ENCODE assay signal across 1 cellular context in genomic region chr17:68195667-68196393, GRCh38.
A peak's percentile ranks its signal among the peaks of the same experiment; 100 is the strongest.
TF ChIP-seq lines count a peak whose summit lies in the region.

No MANE protein-coding gene starts in this region.

TF ChIP-seq in HepG2, 621 proteins besides CTCF, POLR2A, EP300 and RAD21 (continued from another document):
- no peak for TF ChIP-seq DZIP1 (CRISPR knock-in tag; IDR thresholded peaks at IDR 0.05)
- 0 out of 2 replicates have a peak, but pooled peaks have one; percentile 36 for TF ChIP-seq ZNF839 (CRISPR knock-in tag; IDR thresholded peaks at IDR 0.05; ENCODE audit: borderline replicate concordance)
- 0 out of 2 replicates have a peak, but pooled peaks have one; percentile 1 for TF ChIP-seq GABPB1 (CRISPR knock-in tag; IDR thresholded peaks at IDR 0.05)
